ENCODE assay signal across 8 cellular contexts in the genomic region with DNA sequence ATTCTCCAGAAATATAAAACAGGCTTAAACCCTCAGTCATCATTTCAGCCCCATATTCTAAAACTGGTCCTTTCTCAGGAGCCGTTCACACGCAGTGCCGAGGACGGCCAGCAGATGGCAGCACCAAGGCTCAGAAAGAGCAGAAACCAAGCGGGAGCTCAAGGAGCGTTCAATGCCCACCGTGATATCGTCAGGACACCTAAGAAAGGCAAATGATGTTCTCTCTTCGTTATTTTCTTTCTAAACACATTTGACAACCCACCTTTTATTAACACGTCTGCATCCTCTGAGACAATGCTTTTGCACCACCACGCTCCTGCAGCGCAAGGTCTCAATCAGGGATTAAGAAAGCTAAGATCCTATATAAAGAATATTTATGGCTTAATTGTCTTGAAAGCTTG. TPM values are rescaled to one million over a fixed set of nuclear protein-coding genes. Genes with fewer than 3 reads are reported as not detected.
DNase-seq lines count a peak whose midpoint lies in the region; ATAC-seq, FAIRE-seq and TF ChIP-seq lines count a peak whose summit lies in the region.

No MANE protein-coding gene starts in this region.

- H3K36me3 ChIP-seq in SJSA1: no peaks in the 10 kb centered on the region
- H3K36me3 ChIP-seq in pancreas: no peaks in the 10 kb centered on the region
- H3K36me3 ChIP-seq in tibial nerve: no peaks in the 10 kb centered on the region

- 12 to 15% methylated on average over 12 of the region's 12 CpGs for WGBS in pancreas, 2 donors
- WGBS in tibial nerve, 2 donors: 8 to 9% methylated on average over 12 of the region's 12 CpGs

- no peak overlapping the region for H3K27ac ChIP-seq in SJSA1
- no peak overlapping the region for H3K27ac ChIP-seq in pancreas
- H3K27ac ChIP-seq in tibial nerve: no peak overlapping the region

- DNase-seq in CD1c-positive myeloid dendritic cell (ENCODE audit: extremely low spot score): peak; percentile 86
- DNase-seq in LoVo (ENCODE audit: low spot score): peak; percentile 72
- peak; percentile 77 to 79 for DNase-seq in SJSA1 (ENCODE audit: low read depth in 1 of 2, low spot score in 2 of 2)
- peak; percentile 70 to 91 (median 82) for DNase-seq in activated naive CD4-positive, alpha-beta T cell (lab: John Stamatoyannopoulos, UW)
- peak; percentile 72 for DNase-seq in germinal center (ENCODE audit: low spot score)
- DNase-seq in pancreas: peak; percentile 60 to 99 (median 82)
- DNase-seq in tibial nerve (ENCODE audit: low spot score in 2 of 2): peak; percentile 84 to 97

- TF ChIP-seq POLR2A in tibial nerve (IDR thresholded peaks at IDR 0.05): no peak

- H3K4me3 ChIP-seq in SJSA1: no peak overlapping the region
- H3K4me3 ChIP-seq in pancreas: no peak overlapping the region
- no peak overlapping the region for H3K4me3 ChIP-seq in tibial nerve

- H3K4me1 ChIP-seq in SJSA1 (replicated peaks) (no peaks in the 10 kb centered on the region), pancreas (peaks cover 7 to 19% (median 12%) of the 10 kb centered on the region in 3 donors), tibial nerve (peaks cover 0 to 4% (median 0%) of the 10 kb centered on the region in 4 donors)

- no peak for TF ChIP-seq EP300 in tibial nerve (IDR thresholded peaks at IDR 0.05)

- intact Hi-C loops in pancreas (cut with DNase I): loop anchor here in 1 of 3 donors (10.0 kb wide), 1 partner anchor 136 kb away; no protein-coding TSS in a partner anchor

- no peaks in the 10 kb centered on the region for H3K9me3 ChIP-seq in SJSA1 (replicated peaks)
- no peaks in the 10 kb centered on the region for H3K9me3 ChIP-seq in pancreas
- no peaks in the 10 kb centered on the region for H3K9me3 ChIP-seq in tibial nerve

- ATAC-seq in GM21367 (IDR thresholded peaks at IDR 0.05; ENCODE audit: unreplicated experiment) (peak; percentile 75), pancreas (peak; percentile 77 to 92 (median 88))

- FAIRE-seq in pancreas (lab: Jason Lieb, UNC): no peak

- H3K27me3 ChIP-seq in SJSA1 (replicated peaks): no peaks in the 10 kb centered on the region
- H3K27me3 ChIP-seq in pancreas: no peaks in the 10 kb centered on the region
- H3K27me3 ChIP-seq in tibial nerve: no peaks in the 10 kb centered on the region

- TF ChIP-seq CTCF in pancreas (IDR thresholded peaks at IDR 0.05): peak; percentile 91 to 97 (median 93)
- peak; percentile 83 to 96 (median 94) for TF ChIP-seq CTCF in tibial nerve (IDR thresholded peaks at IDR 0.05)

RNA-seq across cellular contexts. Expression of gene RBM33, which starts 45.7 kb away (rescaled TPM):
- total RNA-seq in SJSA1 (2014; rRNA removed; shearing (Covaris generic)): 27.2 and 37.4 TPM in 2 replicates
- total RNA-seq in pancreas (10 to 100 TPM; 31.3 to 40.1 (median 33.7) TPM), tibial nerve (10 to 100 TPM; 85.0 to 92.4 (median 88.3) TPM)
- 10 to 100 TPM; 14.6 to 32.4 TPM for polyA plus RNA-seq in pancreas

RNA-seq across cellular contexts. Expression of gene CNPY1, which starts 52.5 kb away (rescaled TPM):
- not detected in 2 replicates for total RNA-seq in SJSA1 (2014; rRNA removed; shearing (Covaris generic))
- not detected for total RNA-seq in pancreas
- not detected for polyA plus RNA-seq in pancreas
- total RNA-seq in tibial nerve: under 1 TPM in 1 of 4 donors, not detected in 3; 0.30 TPM
